Comparison of ENCODE assay signal across 8 cellular contexts in genomic region chr19:37468961-37469777, GRCh38. TPM values are rescaled to one million over a fixed set of nuclear protein-coding genes. Genes with fewer than 3 reads are reported as not detected.
DNase-seq lines count a peak whose midpoint lies in the region; ATAC-seq and TF ChIP-seq lines count a peak whose summit lies in the region.

Gene ZNF570, plus strand, starts transcription at chr19:37469356. Its CDS starts 999 bp downstream, at chr19:37470355.

- WGBS in spleen, 5 donors = 0 to 1% (median 0%) methylated on average over 37 to 63 of the region's 63 CpGs

- no peak for TF ChIP-seq CTCF in activated B cell treated with CpG ODN at 0.5 μM for 24 hours (IDR thresholded peaks at IDR 0.05)
- TF ChIP-seq CTCF in spleen (IDR thresholded peaks at IDR 0.05 in 8 of 11, conservative IDR thresholded peaks at IDR 0.05 in 3 of 11) = peak in 3 of 11 experiments; percentile 14 to 17 (median 15)

- peaks cover 12 to 49% (median 35%) of the 10 kb centered on the region in 6 donors for H3K4me1 ChIP-seq in spleen

- H3K27ac Mint-ChIP-seq in activated B cell treated with CpG ODN at 0.5 μM for 24 hours = peak within 1 kb of the TSS; percentile 97

- H3K4me3 Mint-ChIP-seq in activated B cell treated with CpG ODN at 0.5 μM for 24 hours = peak within 1 kb of the TSS; percentile 99

- H3K4me1 Mint-ChIP-seq in activated B cell treated with CpG ODN at 0.5 μM for 24 hours = peaks cover 42% of the 10 kb centered on the region

- peak within 1 kb of the TSS; percentile 93 for H3K27ac ChIP-seq in caudate nucleus (ENCODE audit: low read depth, low read length)
- H3K27ac ChIP-seq in spleen = peak within 1 kb of the TSS; percentile 90 to 99 (median 94)

- H3K36me3 ChIP-seq in spleen = peaks cover 3 to 48% (median 21%) of the 10 kb centered on the region in 6 donors

- CTCF ChIA-PET in activated B cell treated with CpG ODN at 0.5 μM for 24 hours (lab: Charles Lee) = no interaction called here

- peaks cover 11% of the 10 kb centered on the region for H3K9me3 Mint-ChIP-seq in activated B cell treated with CpG ODN at 0.5 μM for 24 hours

- H3K9me3 ChIP-seq in spleen = peaks cover 3 to 54% (median 29%) of the 10 kb centered on the region in 8 donors

- H3K36me3 Mint-ChIP-seq in activated B cell treated with CpG ODN at 0.5 μM for 24 hours (ENCODE audit: low read depth) = peaks cover 35% of the 10 kb centered on the region

- H3K4me3 ChIP-seq in spleen = peak within 1 kb of the TSS; percentile 60 to 91 (median 78)

- POLR2A ChIA-PET in activated B cell treated with CpG ODN at 0.5 μM for 24 hours (lab: Charles Lee) = interaction anchor here (0.5 to 3.1 kb wide), 21 partner anchors 37 to 1255 kb away, joined by 3 to 27 read pairs (median 6); partner anchors contain the start of genes ZFP14, ZFP30, ZNF146 and ZNF382

- ATAC-seq in HG02938 (IDR thresholded peaks at IDR 0.05; ENCODE audit: unreplicated experiment) (peak; percentile 48), activated B cell treated with CpG ODN at 0.5 μM for 24 hours (ENCODE audit: low read depth) (peak; percentile 72)

- H3K27me3 ChIP-seq in spleen (replicated peaks in 1 of 7) = no peaks in the 10 kb centered on the region

- DNase-seq in NCI-H2171 (lab: John Stamatoyannopoulos, UW) (peak; percentile 87), activated B cell treated with CpG ODN at 0.5 μM for 24 hours (peak; percentile 84), caudate nucleus (lab: John Stamatoyannopoulos, UW) (peak; percentile 19 to 96 (median 87)), iris pigment epithelial cell (ENCODE audit: low read depth) (peak; percentile 90), spleen (peak; percentile 97), RKO (ENCODE audit: low spot score) (no peak)

- no peaks in the 10 kb centered on the region for H3K27me3 Mint-ChIP-seq in activated B cell treated with CpG ODN at 0.5 μM for 24 hours

- TF ChIP-seq POLR2A in GM15510 (IDR thresholded peaks at IDR 0.05; ENCODE audit: borderline replicate concordance, extremely low read depth, insufficient read length) (peak; percentile 64), spleen (IDR thresholded peaks at IDR 0.05) (peak in 1 of 3 donors; percentile 64)

- intact Hi-C loops in activated B cell treated with CpG ODN at 0.5 μM for 24 hours (cut with micrococcal nuclease) (loop anchor here (1.0 to 5.0 kb wide), 11 partner anchors 82 to 1092 kb away; partner anchors contain the start of genes ZFP14, ZNF345, ZNF383 and ZNF420), spleen (cut with DNase I; ENCODE audit: low total_unique reads) (no loop called here)

RNA-seq across cellular contexts. Expression of gene ZNF570, which starts in this region (rescaled TPM):
- 5.8 and 7.1 TPM in 2 replicates for total RNA-seq in activated B cell treated with CpG ODN at 0.5 μM for 24 hours
- total RNA-seq in spleen = 10 to 100 TPM in 2 of 7 donors, 1 to 10 TPM in 5; 4.4 to 14.7 (median 8.3) TPM
- polyA plus RNA-seq in spleen = 1 to 10 TPM; 1.3 to 1.6 (median 1.6) TPM
